8 cellular contexts compared by ENCODE assay signal in genomic region chr21:41045534-41046268, GRCh38.
DNase-seq lines count a peak whose midpoint lies in the region; ATAC-seq and TF ChIP-seq lines count a peak whose summit lies in the region.

No MANE protein-coding gene starts in this region.

- intact Hi-C loops in left ventricle myocardium superior (cut with micrococcal nuclease) (no loop called here), esophagus squamous epithelium (cut with DNase I) (no loop called here)

- no peaks in the 10 kb centered on the region for H3K4me1 ChIP-seq in right atrium auricular region
- H3K4me1 ChIP-seq in effector memory CD4-positive, alpha-beta T cell (ENCODE audit: control insufficient read depth, insufficient read depth, low read length, poor library complexity, severe bottlenecking), result no peaks in the 10 kb centered on the region
- no peaks in the 10 kb centered on the region for H3K4me1 ChIP-seq in esophagus squamous epithelium

- ATAC-seq in left ventricle myocardium superior (peak; percentile 47), GM19035 (IDR thresholded peaks at IDR 0.05; ENCODE audit: unreplicated experiment) (no peak)

- WGBS in esophagus squamous epithelium, 2 donors, result 36 to 48% methylated on average over 16 to 17 of the region's 17 CpGs

- no peak overlapping the region for H3K4me3 ChIP-seq in right atrium auricular region
- no peak overlapping the region for H3K4me3 ChIP-seq in epithelial cell of proximal tubule (ENCODE audit: low read depth, low read length)
- H3K4me3 ChIP-seq in effector memory CD4-positive, alpha-beta T cell (ENCODE audit: insufficient read depth, low read depth, low read length, poor library complexity, severe bottlenecking), result no peak overlapping the region
- H3K4me3 ChIP-seq in MG63, result no peak overlapping the region
- no peak overlapping the region for H3K4me3 ChIP-seq in esophagus squamous epithelium

- H3K9me3 ChIP-seq in right atrium auricular region (no peaks in the 10 kb centered on the region), MG63 (no peaks in the 10 kb centered on the region), esophagus squamous epithelium (no peaks in the 10 kb centered on the region)
- H3K9me3 ChIP-seq in effector memory CD4-positive, alpha-beta T cell (ENCODE audit: control insufficient read depth, low read length), result no peaks in the 10 kb centered on the region

- H3K27me3 ChIP-seq in right atrium auricular region (no peaks in the 10 kb centered on the region), MG63 (peaks cover 18% of the 10 kb centered on the region), esophagus squamous epithelium (peaks cover 0 to 6% (median 0%) of the 10 kb centered on the region in 4 donors)
- no peaks in the 10 kb centered on the region for H3K27me3 ChIP-seq in effector memory CD4-positive, alpha-beta T cell (replicated peaks; ENCODE audit: control insufficient read depth, insufficient read depth, low read length, poor library complexity, severe bottlenecking)

- DNase-seq in left ventricle myocardium superior, result peak; percentile 29
- DNase-seq in right atrium auricular region (ENCODE audit: low spot score), result no peak
- peak; percentile 40 to 70 for DNase-seq in NCI-H526 (lab: John Stamatoyannopoulos, UW)
- DNase-seq in epithelial cell of proximal tubule (ENCODE audit: low read depth), result no peak
- DNase-seq in effector memory CD4-positive, alpha-beta T cell, result no peak
- DNase-seq in MG63, result no peak
- DNase-seq in esophagus squamous epithelium (lab: John Stamatoyannopoulos, UW), result no peak

- no peak for TF ChIP-seq POLR2A in esophagus squamous epithelium (IDR thresholded peaks at IDR 0.05)

- H3K27ac ChIP-seq in right atrium auricular region (no peak overlapping the region), esophagus squamous epithelium (no peak overlapping the region)
- no peak overlapping the region for H3K27ac ChIP-seq in effector memory CD4-positive, alpha-beta T cell (ENCODE audit: insufficient read depth, low read length, poor library complexity, severe bottlenecking)

- TF ChIP-seq CTCF in right atrium auricular region (IDR thresholded peaks at IDR 0.05), result peak in 1 of 2 donors; percentile 34
- TF ChIP-seq CTCF in epithelial cell of proximal tubule (conservative IDR thresholded peaks at IDR 0.05; ENCODE audit: low read depth, low read length), result peak; percentile 38
- TF ChIP-seq CTCF in esophagus squamous epithelium (IDR thresholded peaks at IDR 0.05), result peak in 3 of 6 experiments; percentile 28 to 52 (median 39)

- no peaks in the 10 kb centered on the region for H3K36me3 ChIP-seq in right atrium auricular region
- H3K36me3 ChIP-seq in effector memory CD4-positive, alpha-beta T cell (ENCODE audit: control insufficient read depth, insufficient read depth, low read length), result no peaks in the 10 kb centered on the region
- no peaks in the 10 kb centered on the region for H3K36me3 ChIP-seq in MG63
- no peaks in the 10 kb centered on the region for H3K36me3 ChIP-seq in esophagus squamous epithelium

Comparison
In these comparisons a context has a peak if more than half of its experiments do, and no peak if none do; other contexts are left out.
1. DNase-seq: peak in left ventricle myocardium superior (single experiment) and NCI-H526 (2 of 2); none in right atrium auricular region (single experiment), epithelial cell of proximal tubule (single experiment), effector memory CD4-positive, alpha-beta T cell (0 of 3), MG63 (single experiment) and esophagus squamous epithelium (single experiment).